ENCODE assay signal across 21 cellular contexts in genomic region chr6:56799966-56800365, GRCh38.
DNase-seq lines count a peak whose midpoint lies in the region; ATAC-seq, FAIRE-seq and TF ChIP-seq lines count a peak whose summit lies in the region.
"Had no signal": no experiment of that assay in that cellular context is flagged by ENCODE, and none has a peak within 500 bp of the region (broad histone marks: within the 10 kb centered on the region; RNA-seq: fewer than 3 reads in every experiment).

No MANE protein-coding gene starts in this region.

- peak; percentile 32 for FAIRE-seq in astrocyte (lab: Jason Lieb, UNC)
- FAIRE-seq: D721Med, G401.6 had no signal

- no peak overlapping the region for H3K4me2 ChIP-seq in astrocyte (ENCODE audit: low read length)
- H3K4me2 ChIP-seq: GM23338 had no signal

- H3K27ac ChIP-seq in left ventricle myocardium inferior (replicated peaks) (peak overlapping the region; percentile 80), astrocyte (ENCODE audit: low read depth, low read length) (no peak overlapping the region), upper lobe of right lung (no peak overlapping the region)
- H3K27ac ChIP-seq: C4-2B had no signal

- H3K4me1 Mint-ChIP-seq in astrocyte (ENCODE audit: low read depth, unreplicated experiment): peaks cover 55% of the 10 kb centered on the region
- no peaks in the 10 kb centered on the region for H3K4me1 Mint-ChIP-seq in activated T-cell treated with anti-CD3 and anti-CD28 coated beads, Interleukin-2, amount 50 U/mL, for 24 hours (ENCODE audit: low read depth)
- H3K4me1 Mint-ChIP-seq: B cell, IgD-negative memory B cell had no signal

- H3K27ac Mint-ChIP-seq in astrocyte (ENCODE audit: unreplicated experiment): no peak overlapping the region
- no peak overlapping the region for H3K27ac Mint-ChIP-seq in activated T-cell treated with anti-CD3 and anti-CD28 coated beads, Interleukin-2, amount 50 U/mL, for 24 hours
- H3K27ac Mint-ChIP-seq: B cell; CD8-positive, alpha-beta T cell; H9; IgD-negative memory B cell had no signal

- no peaks in the 10 kb centered on the region for H3K36me3 Mint-ChIP-seq in astrocyte (ENCODE audit: low read depth, unreplicated experiment)
- H3K36me3 Mint-ChIP-seq in activated T-cell treated with anti-CD3 and anti-CD28 coated beads, Interleukin-2, amount 50 U/mL, for 24 hours (ENCODE audit: low read depth): no peaks in the 10 kb centered on the region
- H3K36me3 Mint-ChIP-seq: CD8-positive, alpha-beta T cell; IgD-negative memory B cell had no signal

- ATAC-seq in Right ventricle myocardium superior (ENCODE audit: poor library complexity) (no peak), upper lobe of right lung (peak; percentile 31)
- ATAC-seq: CD8-positive, alpha-beta T cell; GM23338 had no signal

- H3K4me3 Mint-ChIP-seq in astrocyte (ENCODE audit: unreplicated experiment): no peak overlapping the region
- no peak overlapping the region for H3K4me3 Mint-ChIP-seq in activated T-cell treated with anti-CD3 and anti-CD28 coated beads, Interleukin-2, amount 50 U/mL, for 24 hours
- H3K4me3 Mint-ChIP-seq: B cell; CD8-positive, alpha-beta T cell; GM23338; H9; IgD-negative memory B cell had no signal

- no peak overlapping the region for H2AFZ ChIP-seq in astrocyte (ENCODE audit: low read depth, low read length)
- H2AFZ ChIP-seq: GM23338 had no signal

- H3K9me3 Mint-ChIP-seq in astrocyte (ENCODE audit: unreplicated experiment): no peaks in the 10 kb centered on the region
- no peaks in the 10 kb centered on the region for H3K9me3 Mint-ChIP-seq in activated T-cell treated with anti-CD3 and anti-CD28 coated beads, Interleukin-2, amount 50 U/mL, for 24 hours
- H3K9me3 Mint-ChIP-seq: CD8-positive, alpha-beta T cell; GM23338; H9; IgD-negative memory B cell had no signal

- no peak overlapping the region for H3K9ac ChIP-seq in astrocyte (ENCODE audit: low read length)

- TF ChIP-seq CTCF in left ventricle myocardium inferior (IDR thresholded peaks at IDR 0.05; ENCODE audit: borderline replicate concordance): no peak
- no peak for TF ChIP-seq CTCF in astrocyte (IDR thresholded peaks at IDR 0.05; ENCODE audit: insufficient read depth, low read depth, low read length)
- no peak for TF ChIP-seq CTCF in upper lobe of right lung (IDR thresholded peaks at IDR 0.05)

- peaks cover 93% of the 10 kb centered on the region for H3K4me1 ChIP-seq in left ventricle myocardium inferior
- peaks cover 45% of the 10 kb centered on the region for H3K4me1 ChIP-seq in astrocyte (ENCODE audit: insufficient read depth, low read length)
- H3K4me1 ChIP-seq in upper lobe of right lung: no peaks in the 10 kb centered on the region

- peaks cover 20% of the 10 kb centered on the region for H4K20me1 ChIP-seq in astrocyte (ENCODE audit: insufficient read depth, low read length)

- no peaks in the 10 kb centered on the region for H3K36me3 ChIP-seq in left ventricle myocardium inferior
- H3K36me3 ChIP-seq in astrocyte (ENCODE audit: insufficient read depth, low read length): no peaks in the 10 kb centered on the region
- H3K36me3 ChIP-seq in upper lobe of right lung: no peaks in the 10 kb centered on the region

- DNase-seq in left ventricle myocardium inferior: no peak
- no peak for DNase-seq in Right ventricle myocardium superior
- DNase-seq in NOMO-1 treated with DMSO at 0.1 percent for 48 hours (lab: John Stamatoyannopoulos, UW; ENCODE audit: unreplicated experiment): peak; percentile 50
- no peak for DNase-seq in astrocyte (ENCODE audit: low read depth)
- no peak for DNase-seq in upper lobe of right lung
- no peak for DNase-seq in activated naive CD4-positive, alpha-beta T cell (lab: John Stamatoyannopoulos, UW)
- DNase-seq in activated T-cell treated with anti-CD3 and anti-CD28 coated beads, Interleukin-2, amount 50 U/mL, for 24 hours: no peak
- DNase-seq in NCI-H1105 treated with DMSO at 0.1 percent for 48 hours (lab: John Stamatoyannopoulos, UW): no peak
- DNase-seq: ACHN; CD8-positive, alpha-beta T cell; COR-L47; DMS153; DMS79 treated with DMSO at 0.1 percent for 48 hours; EL; H9 had no signal

- H3K27me3 Mint-ChIP-seq in astrocyte (ENCODE audit: low read depth, unreplicated experiment): no peaks in the 10 kb centered on the region
- H3K27me3 Mint-ChIP-seq in activated T-cell treated with anti-CD3 and anti-CD28 coated beads, Interleukin-2, amount 50 U/mL, for 24 hours: no peaks in the 10 kb centered on the region
- H3K27me3 Mint-ChIP-seq: B cell had no signal

- peaks cover 98% of the 10 kb centered on the region for H3K79me2 ChIP-seq in astrocyte (ENCODE audit: insufficient read depth, low read length)

- H3K4me3 ChIP-seq in left ventricle myocardium inferior: no peak overlapping the region
- no peak overlapping the region for H3K4me3 ChIP-seq in astrocyte (ENCODE audit: insufficient read depth, low read depth, low read length)
- no peak overlapping the region for H3K4me3 ChIP-seq in upper lobe of right lung
- H3K4me3 ChIP-seq: GM23338 had no signal

- intact Hi-C loops in left ventricle myocardium inferior (cut with micrococcal nuclease): no loop called here
- intact Hi-C loops in Right ventricle myocardium superior (cut with DNase I): no loop called here
- intact Hi-C loops in upper lobe of right lung (cut with DNase I): no loop called here

- no peaks in the 10 kb centered on the region for H3K27me3 ChIP-seq in left ventricle myocardium inferior (ENCODE audit: low read depth)
- H3K27me3 ChIP-seq in astrocyte (ENCODE audit: insufficient read depth, low read length): no peaks in the 10 kb centered on the region
- H3K27me3 ChIP-seq in upper lobe of right lung: no peaks in the 10 kb centered on the region

- H3K9me3 ChIP-seq in left ventricle myocardium inferior (replicated peaks) (no peaks in the 10 kb centered on the region), astrocyte (ENCODE audit: insufficient read depth, low read depth, low read length) (no peaks in the 10 kb centered on the region), upper lobe of right lung (no peaks in the 10 kb centered on the region)
